Comparison of ENCODE assay signal across 8 cellular contexts in genomic region chr17:57597531-57598453, GRCh38.
A peak's percentile ranks its signal among the peaks of the same experiment; 100 is the strongest.
DNase-seq lines count a peak whose midpoint lies in the region; ATAC-seq, FAIRE-seq and TF ChIP-seq lines count a peak whose summit lies in the region.

No MANE protein-coding gene starts in this region.

- no peaks in the 10 kb centered on the region for H3K27me3 Mint-ChIP-seq in activated CD8-positive, alpha-beta memory T cell treated with anti-CD3 and anti-CD28 coated beads, Interleukin-2, amount 10 ng/mL, durations not matched to agents 7 days and 5 days

- no peak overlapping the region for H3K9ac ChIP-seq in kidney (ENCODE audit: low read length in 2 of 2)

- peaks cover 8 to 18% of the 10 kb centered on the region in 2 donors for H3K4me1 ChIP-seq in kidney (ENCODE audit: control insufficient read depth in 1 of 2, insufficient read depth in 1 of 2, low read depth in 1 of 2, low read length in 2 of 2)
- peaks cover 4 to 26% (median 15%) of the 10 kb centered on the region in 4 donors for H3K4me1 ChIP-seq in stomach

- H3K27ac ChIP-seq in RWPE1: peak overlapping the region; percentile 49; the same call in 1 of the 2 replicates
- H3K27ac ChIP-seq in kidney (ENCODE audit: low read depth in 2 of 2, low read length in 2 of 2): peak overlapping the region in 1 of 2 donors; percentile 66
- peak overlapping the region in 2 of 5 donors; percentile 17 to 32 for H3K27ac ChIP-seq in stomach

- POLR2A ChIA-PET in RWPE1 (lab: Yijun Ruan, JAX; ENCODE audit: low non-redundant PET): no interaction called here

- H3K9me3 Mint-ChIP-seq in activated CD8-positive, alpha-beta memory T cell treated with anti-CD3 and anti-CD28 coated beads, Interleukin-2, amount 10 ng/mL, durations not matched to agents 7 days and 5 days (ENCODE audit: low read depth): peaks cover 4% of the 10 kb centered on the region

- peak overlapping the region; percentile 98 for H3K27ac Mint-ChIP-seq in activated CD8-positive, alpha-beta memory T cell treated with anti-CD3 and anti-CD28 coated beads, Interleukin-2, amount 10 ng/mL, durations not matched to agents 7 days and 5 days

- ATAC-seq in activated CD8-positive, alpha-beta memory T cell treated with anti-CD3 and anti-CD28 coated beads, Interleukin-2, amount 10 ng/mL, durations not matched to agents 7 days and 5 days: no peak
- no peak for ATAC-seq in HG03354 (IDR thresholded peaks at IDR 0.05; ENCODE audit: poor library complexity, severe bottlenecking, unreplicated experiment)

- no peaks in the 10 kb centered on the region for H3K36me3 ChIP-seq in bronchial epithelial cell (ENCODE audit: control insufficient read depth, insufficient read depth, low read length)
- peaks cover 0 to 6% of the 10 kb centered on the region in 2 donors for H3K36me3 ChIP-seq in kidney (ENCODE audit: control insufficient read depth in 1 of 2, insufficient read depth in 2 of 2, low read length in 2 of 2)
- no peaks in the 10 kb centered on the region for H3K36me3 ChIP-seq in stomach

- H3K27me3 ChIP-seq in bronchial epithelial cell (ENCODE audit: control insufficient read depth, insufficient read depth, low read length): no peaks in the 10 kb centered on the region
- H3K27me3 ChIP-seq in stomach: no peaks in the 10 kb centered on the region

- CTCF ChIA-PET in activated CD8-positive, alpha-beta memory T cell treated with anti-CD3 and anti-CD28 coated beads, Interleukin-2, amount 10 ng/mL, durations not matched to agents 7 days and 5 days (lab: Charles Lee): interaction anchor here (0.7 to 6.4 kb wide), 31 partner anchors 10 to 354 kb away, joined by 3 to 108 read pairs (median 5); no protein-coding TSS in a partner anchor
- CTCF ChIA-PET in RWPE1 (lab: Yijun Ruan, JAX): interaction anchor here (0.6 to 1.4 kb wide), 20 partner anchors 8 to 355 kb away, joined by 3 to 8 read pairs (median 4); no protein-coding TSS in a partner anchor

- FAIRE-seq in bronchial epithelial cell (lab: Jason Lieb, UNC) (no peak), kidney (lab: Jason Lieb, UNC) (no peak)

- peak; percentile 81 for TF ChIP-seq CTCF in RWPE1 (conservative IDR thresholded peaks at IDR 0.05; ENCODE audit: low read depth)
- peak; percentile 82 for TF ChIP-seq CTCF in bronchial epithelial cell (IDR thresholded peaks at IDR 0.05; ENCODE audit: insufficient read depth, low read length, severe bottlenecking)
- TF ChIP-seq CTCF in kidney (IDR thresholded peaks at IDR 0.05; ENCODE audit: borderline replicate concordance, extremely low read depth, insufficient read depth): peak; percentile 80
- TF ChIP-seq CTCF in stomach (IDR thresholded peaks at IDR 0.05): peak in 5 of 7 experiments; percentile 63 to 79 (median 76)

- peaks cover 18% of the 10 kb centered on the region for H3K36me3 Mint-ChIP-seq in activated CD8-positive, alpha-beta memory T cell treated with anti-CD3 and anti-CD28 coated beads, Interleukin-2, amount 10 ng/mL, durations not matched to agents 7 days and 5 days

- H3K4me3 Mint-ChIP-seq in activated CD8-positive, alpha-beta memory T cell treated with anti-CD3 and anti-CD28 coated beads, Interleukin-2, amount 10 ng/mL, durations not matched to agents 7 days and 5 days: no peak overlapping the region

- H3K4me3 ChIP-seq in bronchial epithelial cell (ENCODE audit: low read depth, low read length) (no peak overlapping the region), kidney (ENCODE audit: low read length in 2 of 2) (no peak overlapping the region), stomach (no peak overlapping the region)

- DNase-seq in activated CD8-positive, alpha-beta memory T cell treated with anti-CD3 and anti-CD28 coated beads, Interleukin-2, amount 10 ng/mL, durations not matched to agents 7 days and 5 days: peak; percentile 57
- DNase-seq in activated CD8-positive, alpha-beta memory T cell treated with anti-CD3 and anti-CD28 coated beads, Interleukin-2, amount 50 U/mL, for 48 hours: no peak
- DNase-seq in LHCN-M2 (ENCODE audit: low read depth) (peak; percentile 78), RWPE1 (ENCODE audit: low spot score) (peak; percentile 62), bronchial epithelial cell (ENCODE audit: low read depth) (peak; percentile 63), kidney (no peak), stomach (peak; percentile 76)

- 29 to 43% (median 29%) methylated on average over 8 of the region's 8 CpGs for WGBS in stomach, 5 donors

- intact Hi-C loops in kidney (cut with DNase I) (no loop called here), stomach (cut with DNase I; ENCODE audit: low total_unique reads) (no loop called here)

- no peak for TF ChIP-seq EP300 in stomach (IDR thresholded peaks at IDR 0.05)

- H3K9me3 ChIP-seq in kidney (ENCODE audit: control insufficient read depth in 1 of 2, low read length in 2 of 2): no peaks in the 10 kb centered on the region
- H3K9me3 ChIP-seq in stomach: peaks cover 0 to 12% (median 6%) of the 10 kb centered on the region in 4 donors

- TF ChIP-seq POLR2A in stomach (IDR thresholded peaks at IDR 0.05): no peak

- peaks cover 57% of the 10 kb centered on the region for H3K4me1 Mint-ChIP-seq in activated CD8-positive, alpha-beta memory T cell treated with anti-CD3 and anti-CD28 coated beads, Interleukin-2, amount 10 ng/mL, durations not matched to agents 7 days and 5 days

Comparison
In these comparisons a context has a peak if more than half of its experiments do, and no peak if none do; other contexts are left out.
1. DNase-seq: peak in activated CD8-positive, alpha-beta memory T cell treated with anti-CD3 and anti-CD28 coated beads, Interleukin-2, amount 10 ng/mL, durations not matched to agents 7 days and 5 days (single experiment), LHCN-M2 (single experiment), RWPE1 (single experiment), bronchial epithelial cell (single experiment) and stomach (single experiment); none in activated CD8-positive, alpha-beta memory T cell treated with anti-CD3 and anti-CD28 coated beads, Interleukin-2, amount 50 U/mL, for 48 hours (single experiment) and kidney (single experiment).
2. Peak in every context shown above with its lines, with median percentiles within 50 percentile points of each other: CTCF ChIP-seq.